ENCODE assay signal across 8 cellular contexts in the genomic region with DNA sequence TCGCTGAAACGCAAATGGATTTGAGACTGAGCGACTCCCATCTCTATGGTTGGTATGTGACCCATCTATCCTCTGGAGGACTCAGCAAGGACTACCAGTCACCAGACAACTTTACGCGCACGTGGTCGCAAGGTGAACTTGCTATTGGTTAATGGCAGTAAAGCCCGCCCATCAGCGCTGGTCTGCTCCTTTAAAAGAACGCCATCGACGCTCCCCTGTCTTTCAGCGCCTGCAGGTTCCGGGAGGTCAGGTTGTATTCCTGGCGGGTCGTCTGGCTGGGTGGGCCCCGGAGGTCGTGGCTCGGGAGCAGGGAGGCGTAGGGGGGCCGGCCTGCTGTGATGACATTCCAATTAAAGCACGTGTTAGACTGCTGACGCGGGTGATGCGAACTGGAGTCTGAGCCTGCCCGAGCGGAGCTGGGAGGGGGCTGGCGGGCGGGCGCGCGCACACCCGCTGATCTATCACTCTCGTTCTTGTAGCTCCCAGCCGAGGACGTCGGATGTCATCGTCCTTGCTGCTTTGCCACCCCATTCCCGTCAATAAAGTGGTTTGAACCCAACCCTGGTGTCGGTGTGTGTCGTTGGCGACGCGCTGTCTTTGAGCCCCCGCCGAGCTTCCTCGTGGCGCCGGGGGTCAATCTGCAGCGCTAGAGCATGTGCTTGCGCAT. TPM values are rescaled to one million over a fixed set of nuclear protein-coding genes. Genes with fewer than 3 reads are reported as not detected.
DNase-seq lines count a peak whose midpoint lies in the region; ATAC-seq, FAIRE-seq and TF ChIP-seq lines count a peak whose summit lies in the region.

No MANE protein-coding gene starts in this region.

- no peak for TF ChIP-seq CTCF in endothelial cell of umbilical vein (IDR thresholded peaks at IDR 0.05; ENCODE audit: extremely low read depth in 1 of 2, insufficient read depth in 1 of 2, low read depth in 1 of 2, low read length in 2 of 2)

- H3K36me3 ChIP-seq in endothelial cell of umbilical vein (ENCODE audit: control insufficient read depth in 2 of 2, extremely low read depth in 1 of 2, insufficient read depth in 2 of 2, low read length in 2 of 2) (peaks cover 2 to 9% of the 10 kb centered on the region in 2 experiments), mesodermal cell (ENCODE audit: control insufficient read depth, insufficient read depth, low read length) (peaks cover 28% of the 10 kb centered on the region)

- peak overlapping the region; percentile 89 for H3K9ac ChIP-seq in endothelial cell of umbilical vein (replicated peaks; ENCODE audit: extremely low read depth, insufficient read depth, low read length)

- 1% methylated on average over 46 to 51 of the region's 51 CpGs for WGBS in mesodermal cell (ENCODE audit: insufficient coverage in 2 of 2), 2 experiments

- peak; percentile 96 for ATAC-seq in GM21423 (IDR thresholded peaks at IDR 0.05; ENCODE audit: unreplicated experiment)

- dilution Hi-C loops in endothelial cell of umbilical vein (cut with MboI; ENCODE audit: extremely low pct_ligation_motif_present, low sequenced_read_pairs) = loop anchor here (25.0 kb wide), 1 partner anchor 109 kb away; no protein-coding TSS in a partner anchor

- peak overlapping the region; percentile 84 for H3K4me2 ChIP-seq in endothelial cell of umbilical vein (ENCODE audit: insufficient read depth, low read length)

- TSS peak; percentile 68 for BruUV-seq in endothelial cell of umbilical vein (replicated peaks; lab: Mats Ljungman, UMichigan)

- DNase-seq in D341Med (ENCODE audit: low spot score) (peak; percentile 96), HUDEP-2 (lab: John Stamatoyannopoulos, UW; ENCODE audit: unreplicated experiment in 76 of 76) (peak; percentile 56 to 99 (median 94)), NOMO-1 treated with dmso at 0.1 percent for 144 hours (lab: John Stamatoyannopoulos, UW; ENCODE audit: unreplicated experiment) (peak; percentile 96), endothelial cell of umbilical vein (ENCODE audit: low read depth, low spot score) (peak; percentile 99)
- peak; percentile 98 for DNase-seq in activated CD8-positive, alpha-beta memory T cell treated with anti-CD3 and anti-CD28 coated beads, Interleukin-2, amount 50 U/mL, for 1 hour (ENCODE audit: extremely low read depth)
- DNase-seq in stimulated activated CD8-positive, alpha-beta memory T cell treated with anti-CD3 and anti-CD28 coated beads, Interleukin-15, amount 100 ng/mL, for 24 hours (ENCODE audit: low read depth) = peak; percentile 89

- CTCF ChIA-PET in endothelial cell of umbilical vein (lab: Charles Lee) = interaction anchor here (0.8 to 5.1 kb wide), 13 partner anchors 14 to 274 kb away, joined by 3 to 48 read pairs (median 4); a partner anchor contains a TSS

- POLR2A ChIA-PET in endothelial cell of umbilical vein (lab: Charles Lee) = interaction anchor here (0.6 to 1.9 kb wide), 23 partner anchors 11 to 266 kb away, joined by 3 to 13 read pairs (median 4); a partner anchor contains a TSS

- H3K4me3 ChIP-seq in endothelial cell of umbilical vein (replicated peaks in 1 of 3; ENCODE audit: insufficient read depth in 1 of 3, low read depth in 1 of 3, low read length in 3 of 3) (peak overlapping the region; percentile 31 to 72 (median 64)), mesodermal cell (ENCODE audit: extremely low read depth, insufficient read depth, low read length, poor library complexity, severe bottlenecking) (peak overlapping the region; percentile 81)

- H3K9me1 ChIP-seq in endothelial cell of umbilical vein (replicated peaks; ENCODE audit: control insufficient read depth, extremely low read depth, insufficient read depth, low read length) = no peaks in the 10 kb centered on the region

- H3K4me1 ChIP-seq in endothelial cell of umbilical vein (ENCODE audit: control insufficient read depth, extremely low read depth, insufficient read depth, low read length) = peaks cover 21% of the 10 kb centered on the region
- H3K4me1 ChIP-seq in mesodermal cell (ENCODE audit: control insufficient read depth, insufficient read depth, low read length, poor library complexity, severe bottlenecking) = peaks cover 3% of the 10 kb centered on the region

- peak; percentile 100 for TF ChIP-seq POLR2A in endothelial cell of umbilical vein (IDR thresholded peaks at IDR 0.05; ENCODE audit: low read depth, low read length)

- no peaks in the 10 kb centered on the region for H3K27me3 ChIP-seq in endothelial cell of umbilical vein (ENCODE audit: control insufficient read depth in 2 of 2, insufficient read depth in 2 of 2, low read length in 2 of 2)

- FAIRE-seq in endothelial cell of umbilical vein (lab: Jason Lieb, UNC) = peak; percentile 94

- H2AFZ ChIP-seq in endothelial cell of umbilical vein (ENCODE audit: low read depth, low read length) = no peak overlapping the region

- H3K9me3 ChIP-seq in endothelial cell of umbilical vein (replicated peaks; ENCODE audit: control insufficient read depth, insufficient read depth, low read length) = no peaks in the 10 kb centered on the region
- H3K9me3 ChIP-seq in mesodermal cell (ENCODE audit: control insufficient read depth, low read length) = no peaks in the 10 kb centered on the region

- H3K27ac ChIP-seq in endothelial cell of umbilical vein (ENCODE audit: insufficient read depth, low read depth, low read length) (peak overlapping the region; percentile 63), mesodermal cell (ENCODE audit: low read depth, low read length, severe bottlenecking) (peak overlapping the region; percentile 91)

- no peaks in the 10 kb centered on the region for H4K20me1 ChIP-seq in endothelial cell of umbilical vein (replicated peaks; ENCODE audit: control insufficient read depth, extremely low read depth, insufficient read depth, low read length)

- peaks cover 13% of the 10 kb centered on the region for H3K79me2 ChIP-seq in endothelial cell of umbilical vein (ENCODE audit: control insufficient read depth, insufficient read depth, low read length)

- intact Hi-C loops in endothelial cell of umbilical vein (cut with micrococcal nuclease) = loop anchor here (1.0 to 5.0 kb wide), 7 partner anchors 16 to 271 kb away; a partner anchor contains a TSS

TF ChIP-seq in endothelial cell of umbilical vein, 7 proteins besides CTCF, POLR2A, EP300 and RAD21:
- peak; percentile 100 for TF ChIP-seq POLR2AphosphoS5 (IDR thresholded peaks at IDR 0.05; ENCODE audit: insufficient read depth, low read depth, low read length)
- peak; percentile 71 for TF ChIP-seq MYC (IDR thresholded peaks at IDR 0.05; ENCODE audit: low read depth, low read length)
- TF ChIP-seq FOS (IDR thresholded peaks at IDR 0.05; ENCODE audit: borderline replicate concordance, insufficient read depth, low read length) = peak; percentile 20
- TF ChIP-seq, protein P1, sequence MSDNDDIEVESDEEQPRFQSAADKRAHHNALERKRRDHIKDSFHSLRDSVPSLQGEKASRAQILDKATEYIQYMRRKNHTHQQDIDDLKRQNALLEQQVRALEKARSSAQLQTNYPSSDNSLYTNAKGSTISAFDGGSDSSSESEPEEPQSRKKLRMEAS (IDR thresholded peaks at IDR 0.05; ENCODE audit: insufficient read depth, insufficient read length) = peak; percentile 100
- no peak for TF ChIP-seq GATA2 (IDR thresholded peaks at IDR 0.05; ENCODE audit: insufficient read depth, insufficient read length, low read depth, low read length)
- TF ChIP-seq JUN (IDR thresholded peaks at IDR 0.05; ENCODE audit: borderline replicate concordance, insufficient read depth, insufficient read length, low read depth) = no peak
- no peak for TF ChIP-seq EZH2 (IDR thresholded peaks at IDR 0.05; ENCODE audit: borderline replicate concordance, low read depth, low read length, severe bottlenecking)

RNA-seq across cellular contexts. Expression of a gene that starts 15.9 kb away (rescaled TPM):
- total RNA-seq in endothelial cell of umbilical vein = 14.7 and 21.5 TPM in 2 replicates
- polyA plus RNA-seq in endothelial cell of umbilical vein = 8.3 and 9.1 TPM in 2 replicates
- 6.7 and 7.2 TPM in 2 replicates for polyA plus RNA-seq in endothelial cell of umbilical vein (2011; cell fraction: cytosol; rRNA removed)
- 24.2 and 25.2 TPM in 2 replicates for polyA plus RNA-seq in endothelial cell of umbilical vein (2011; cell fraction: nucleus; rRNA removed)
- polyA plus RNA-seq in endothelial cell of umbilical vein (2012) = 7.8 and 8.7 TPM in 2 replicates
- 17.7 and 31.3 TPM in 2 replicates for polyA minus RNA-seq in endothelial cell of umbilical vein
- polyA minus RNA-seq in endothelial cell of umbilical vein (2011; cell fraction: cytosol; rRNA and poly(A)+ RNA removed) = 10.1 TPM
- polyA minus RNA-seq in endothelial cell of umbilical vein (2011; cell fraction: nucleus; rRNA and poly(A)+ RNA removed) = 28.5 and 35.8 TPM in 2 replicates
- polyA plus RNA-seq in mesodermal cell (2013, experiment 1 of 2) = 4.1 TPM
- polyA plus RNA-seq in mesodermal cell (2013, experiment 2 of 2) = 4.7 TPM

Comparison
In these comparisons a context has a peak if more than half of its experiments do, and no peak if none do; other contexts are left out.
1. Peak in every context shown above with its lines: DNase-seq, ATAC-seq, H3K4me3 ChIP-seq and H3K27ac ChIP-seq.